In the genomic region with DNA sequence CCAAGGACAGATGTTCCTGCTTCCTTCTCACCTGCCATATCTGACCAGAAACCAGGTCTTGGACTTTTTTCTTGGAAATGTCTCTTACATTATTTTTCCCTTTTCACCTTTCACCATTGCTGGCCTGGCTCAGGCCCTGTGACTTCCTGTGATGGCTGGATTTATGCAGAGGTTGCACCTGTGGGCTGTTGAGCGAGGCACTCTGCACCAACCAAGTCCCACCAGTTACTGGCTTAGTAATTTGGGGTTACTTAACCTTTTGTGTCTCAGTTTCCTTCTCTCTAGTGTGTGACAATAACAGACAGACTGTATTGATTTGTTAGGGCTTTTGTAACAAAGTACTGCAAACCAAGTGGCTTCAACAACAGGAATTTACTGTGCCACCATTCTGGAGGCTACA, we compare ENCODE assay signal across 31 cellular contexts.
"Had no signal": no experiment of that assay in that cellular context is flagged by ENCODE, and none has a peak within 500 bp of the region (broad histone marks: within the 10 kb centered on the region; RNA-seq: fewer than 3 reads in every experiment).

No MANE protein-coding gene starts in this region.

- H3K9ac ChIP-seq: neural progenitor cell had no signal

- H3K4me3 ChIP-seq: esophagus squamous epithelium, heart right ventricle, left lung, mucosa of descending colon, neural progenitor cell, prostate gland, right atrium auricular region, smooth muscle cell, thoracic aorta, tibial nerve, upper lobe of left lung had no signal

- H3K36me3 ChIP-seq: esophagus squamous epithelium, heart right ventricle, left lung, neural progenitor cell, prostate gland, right atrium auricular region, thoracic aorta, tibial nerve, upper lobe of left lung had no signal

- H3K4me1 ChIP-seq: esophagus squamous epithelium, heart right ventricle, left lung, neural progenitor cell, prostate gland, right atrium auricular region, tibial nerve had no signal

- H3K4me3 Mint-ChIP-seq: effector memory CD8-positive, alpha-beta T cell; mesothelial cell of epicardium; naive B cell; natural killer cell treated with Interleukin-12 subunit alpha and Interleukin-12 subunit beta and Interleukin-15 and Interleukin-18, amount 100 ng/mL, for 72 hours; neural progenitor cell had no signal

- H2AFZ ChIP-seq: neural progenitor cell had no signal

- H3K27me3 ChIP-seq: right atrium auricular region, tibial nerve, upper lobe of left lung had no signal

- H3K4me2 ChIP-seq: neural progenitor cell, smooth muscle cell had no signal

- H3K36me3 Mint-ChIP-seq: mesothelial cell of epicardium; naive B cell; natural killer cell treated with Interleukin-12 subunit alpha and Interleukin-12 subunit beta and Interleukin-15 and Interleukin-18, amount 100 ng/mL, for 72 hours; neural progenitor cell had no signal

- H3K9me3 ChIP-seq: esophagus squamous epithelium, heart right ventricle, left lung, mucosa of descending colon, prostate gland, right atrium auricular region, thoracic aorta, tibial nerve, upper lobe of left lung had no signal

- H3K9me3 Mint-ChIP-seq: effector memory CD8-positive, alpha-beta T cell; mesothelial cell of epicardium; naive B cell; natural killer cell treated with Interleukin-12 subunit alpha and Interleukin-12 subunit beta and Interleukin-15 and Interleukin-18, amount 100 ng/mL, for 72 hours; neural progenitor cell had no signal

- FAIRE-seq: endometrium, islet of Langerhans, urothelium cell line had no signal

- H3K27ac Mint-ChIP-seq: effector memory CD8-positive, alpha-beta T cell; mesothelial cell of epicardium; natural killer cell treated with Interleukin-12 subunit alpha and Interleukin-12 subunit beta and Interleukin-15 and Interleukin-18, amount 100 ng/mL, for 72 hours; neural progenitor cell had no signal

- H3K4me1 Mint-ChIP-seq: mesothelial cell of epicardium had no signal

- H3K27ac ChIP-seq: esophagus squamous epithelium, heart right ventricle, left lung, neural progenitor cell, prostate gland, right atrium auricular region, thoracic aorta, tibial nerve, upper lobe of left lung had no signal

- ATAC-seq: effector memory CD8-positive, alpha-beta T cell; heart right ventricle; left cardiac atrium; left lung; mucosa of descending colon; natural killer cell treated with Interleukin-12 subunit alpha and Interleukin-12 subunit beta and Interleukin-15 and Interleukin-18, amount 100 ng/mL, for 72 hours; sciatic nerve had no signal

- DNase-seq: cortex of kidney; effector memory CD8-positive, alpha-beta T cell; erythroblast; esophagus squamous epithelium; foreskin melanocyte; glutamatergic neuron; heart right ventricle; hippocampal formation; left cardiac atrium; left lung; mesenchymal stem cell; mucosa of descending colon; naive B cell; stimulated activated CD4-positive, alpha-beta T cell treated with anti-CD3 and anti-CD28 coated beads, Interleukin-12 subunit alpha, Interleukin-12 subunit beta, amount 100 ng/mL, for 4 hours; stimulated activated CD4-positive, alpha-beta T cell treated with anti-CD3 and anti-CD28 coated beads, Interleukin-1b, Interleukin-23, amount 100 ng/mL, for 48 hours; stimulated activated CD4-positive, alpha-beta T cell treated with anti-CD3 and anti-CD28 coated beads, Interleukin-4, amount 100 ng/mL, for 1 hour; stimulated activated CD8-positive, alpha-beta memory T cell treated with anti-CD3 and anti-CD28 coated beads, Interleukin-4, amount 100 ng/mL, for 48 hours; stimulated activated naive CD4-positive, alpha-beta T cell treated with Interleukin-2 at 50 U/mL for 16 hours; upper lobe of left lung had no signal
